In the genomic region with DNA sequence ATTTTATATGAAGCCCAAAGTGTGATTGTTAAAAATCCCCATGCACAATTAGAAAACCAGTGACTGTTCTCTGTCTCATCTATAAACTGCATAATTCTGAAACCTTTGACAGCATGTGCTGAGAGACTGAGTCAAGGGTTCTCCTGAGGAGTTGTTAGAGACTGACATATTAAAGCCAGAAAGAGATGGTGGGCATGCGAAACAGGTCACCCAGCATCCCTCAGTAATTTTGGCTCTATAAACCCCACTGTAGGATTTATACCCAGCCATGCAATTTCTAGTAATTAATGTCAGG, we compare ENCODE assay signal across 1 cellular context.
TF ChIP-seq lines count a peak whose summit lies in the region.

No MANE protein-coding gene starts in this region.

TF ChIP-seq in IMR-90, 13 proteins besides CTCF, POLR2A, EP300 and RAD21:
- TF ChIP-seq MAZ (IDR thresholded peaks at IDR 0.05; ENCODE audit: borderline replicate concordance, low read depth, low read length) (no peak), MAFK (IDR thresholded peaks at IDR 0.05; ENCODE audit: low read depth, low read length) (no peak), FOS (IDR thresholded peaks at IDR 0.05; ENCODE audit: low read depth, low read length) (no peak), ELK1 (IDR thresholded peaks at IDR 0.05; ENCODE audit: borderline replicate concordance, low read depth, low read length) (no peak), CEBPB (IDR thresholded peaks at IDR 0.05; ENCODE audit: low read depth, low read length) (no peak), USF2 (IDR thresholded peaks at IDR 0.05; ENCODE audit: low read depth, low read length) (no peak)
TF ChIP-seq in IMR-90: peak in this region for 0.
